ENCODE assay signal across 23 cellular contexts in genomic region chr10:58529077-58529728, GRCh38. TPM values are rescaled to one million over a fixed set of nuclear protein-coding genes. Genes with fewer than 3 reads are reported as not detected.
DNase-seq lines count a peak whose midpoint lies in the region; ATAC-seq, FAIRE-seq and TF ChIP-seq lines count a peak whose summit lies in the region.
"Had no signal": no experiment of that assay in that cellular context is flagged by ENCODE, and none has a peak within 500 bp of the region (broad histone marks: within the 10 kb centered on the region; RNA-seq: fewer than 3 reads in every experiment).

No MANE protein-coding gene starts in this region.

- peaks cover 27% of the 10 kb centered on the region for H3K9me3 Mint-ChIP-seq in Caco-2 (ENCODE audit: unreplicated experiment)

- H3F3A ChIP-seq in SK-N-SH (replicated peaks; ENCODE audit: insufficient read depth) = no peaks in the 10 kb centered on the region

- H3K9me3 ChIP-seq in Caco-2 (peaks cover 5% of the 10 kb centered on the region; the same call in 1 of the 2 replicates), SK-N-SH (no peaks in the 10 kb centered on the region), keratinocyte (ENCODE audit: control insufficient read depth, low read depth, low read length) (no peaks in the 10 kb centered on the region), osteoblast (ENCODE audit: low read depth, low read length) (no peaks in the 10 kb centered on the region)
- H3K9me3 ChIP-seq: BE2C had no signal

- H3K79me2 ChIP-seq in SK-N-SH (ENCODE audit: insufficient read depth) (peaks cover 12% of the 10 kb centered on the region; the same call in 1 of the 2 replicates), keratinocyte (ENCODE audit: control insufficient read depth, insufficient read depth, low read length) (peaks cover 5% of the 10 kb centered on the region), osteoblast (ENCODE audit: insufficient read depth, low read length) (peaks cover 69% of the 10 kb centered on the region)

- H3K4me2 ChIP-seq in SK-N-SH (no peak overlapping the region), keratinocyte (ENCODE audit: control insufficient read depth, extremely low read depth, insufficient read depth, low read depth, low read length) (no peak overlapping the region), osteoblast (ENCODE audit: insufficient read depth, low read length) (peak overlapping the region; percentile 34)
- H3K4me2 ChIP-seq: A549; BLaER1 treated with 17β-estradiol and CSF1 and Interleukin-3, amounts not matched to agents 10 nM and 100 nM; GM23338 had no signal

- intact Hi-C loops in Caco-2 (cut with micrococcal nuclease; ENCODE audit: unreplicated experiment) = no loop called here

- TF ChIP-seq EP300 in SK-N-SH (IDR thresholded peaks at IDR 0.05; ENCODE audit: borderline replicate concordance in 1 of 2, low read depth in 1 of 2, low read length in 1 of 2) = peak in 1 of 2 experiments; percentile 59; a peak in 2 of 4 replicates

- TF ChIP-seq RAD21 in SK-N-SH (IDR thresholded peaks at IDR 0.05; ENCODE audit: low read length) = no peak; the same call in 1 of the 2 replicates

- no peaks in the 10 kb centered on the region for H3K27me3 Mint-ChIP-seq in Caco-2 (ENCODE audit: insufficient read depth, unreplicated experiment)

- H3K27ac ChIP-seq in SK-N-SH (ENCODE audit: low read depth in 2 of 2, low read length in 1 of 2) (peak overlapping the region in 1 of 2 experiments; percentile 79; a peak in 2 of 4 replicates), keratinocyte (ENCODE audit: control insufficient read depth, insufficient read depth, low read length) (no peak overlapping the region), osteoblast (ENCODE audit: low read depth, low read length) (peak overlapping the region; percentile 4)
- H3K27ac ChIP-seq: BLaER1 treated with 17β-estradiol and CSF1 and Interleukin-3, amounts not matched to agents 10 nM and 100 nM had no signal

- no peaks in the 10 kb centered on the region for H4K20me1 ChIP-seq in SK-N-SH (ENCODE audit: insufficient read depth)
- no peaks in the 10 kb centered on the region for H4K20me1 ChIP-seq in keratinocyte (ENCODE audit: control insufficient read depth, extremely low read depth, insufficient read depth, low read length)
- H4K20me1 ChIP-seq in osteoblast (ENCODE audit: insufficient read depth, low read length) = peaks cover 14% of the 10 kb centered on the region
- H4K20me1 ChIP-seq: BLaER1 treated with 17β-estradiol and CSF1 and Interleukin-3, amounts not matched to agents 10 nM and 100 nM had no signal

- peak overlapping the region; percentile 3 for H3K27ac Mint-ChIP-seq in Caco-2 (ENCODE audit: unreplicated experiment)
- H3K27ac Mint-ChIP-seq: CD14-positive monocyte; CD4-positive, alpha-beta T cell; CD8-positive, alpha-beta memory T cell; GM23338; H9 had no signal

- FAIRE-seq in keratinocyte (lab: Jason Lieb, UNC) (peak; percentile 69), HTR-8/SVneo (lab: Jason Lieb, UNC) (no peak)
- FAIRE-seq: A549, G401.6, GM12892 had no signal

- H3K36me3 ChIP-seq in Caco-2 (ENCODE audit: control insufficient read depth, insufficient read depth, low read length) = no peaks in the 10 kb centered on the region; the same call in 1 of the 2 replicates
- peaks cover 0 to 3% of the 10 kb centered on the region in 2 experiments for H3K36me3 ChIP-seq in SK-N-SH (replicated peaks in 1 of 2; ENCODE audit: control insufficient read depth in 1 of 2, insufficient read depth in 2 of 2, low read length in 1 of 2)
- no peaks in the 10 kb centered on the region for H3K36me3 ChIP-seq in keratinocyte (ENCODE audit: control insufficient read depth in 2 of 2, extremely low read depth in 1 of 2, insufficient read depth in 2 of 2, low read length in 2 of 2)
- H3K36me3 ChIP-seq in osteoblast (ENCODE audit: insufficient read depth, low read length) = no peaks in the 10 kb centered on the region
- H3K36me3 ChIP-seq: BE2C; BLaER1 treated with 17β-estradiol and CSF1 and Interleukin-3, amounts not matched to agents 10 nM and 100 nM had no signal

- dilution Hi-C loops in keratinocyte (cut with MboI; ENCODE audit: extremely low pct_ligation_motif_present, low sequenced_read_pairs) = no loop called here

- H2AFZ ChIP-seq in SK-N-SH (ENCODE audit: low read depth) = no peak overlapping the region
- no peak overlapping the region for H2AFZ ChIP-seq in keratinocyte (ENCODE audit: control insufficient read depth, low read length)
- H2AFZ ChIP-seq in osteoblast (ENCODE audit: low read length) = no peak overlapping the region
- H2AFZ ChIP-seq: GM23338 had no signal

- H3K9ac ChIP-seq in SK-N-SH (no peak overlapping the region), keratinocyte (ENCODE audit: control insufficient read depth, extremely low read depth, insufficient read depth, low read length) (no peak overlapping the region)
- H3K9ac ChIP-seq: BLaER1 treated with 17β-estradiol and CSF1 and Interleukin-3, amounts not matched to agents 10 nM and 100 nM had no signal

- H3K9me1 ChIP-seq in keratinocyte (ENCODE audit: control insufficient read depth, extremely low read depth, insufficient read depth, low read length) = no peaks in the 10 kb centered on the region

- H3K4me1 ChIP-seq in Caco-2 = peaks cover 8% of the 10 kb centered on the region; the same call in 1 of the 2 replicates
- peaks cover 0 to 16% of the 10 kb centered on the region in 2 experiments; a peak in 2 of 4 replicates for H3K4me1 ChIP-seq in SK-N-SH (ENCODE audit: control insufficient read depth in 1 of 2, insufficient read depth in 2 of 2, low read depth in 1 of 2, low read length in 1 of 2)
- no peaks in the 10 kb centered on the region for H3K4me1 ChIP-seq in keratinocyte (ENCODE audit: control insufficient read depth, extremely low read depth, insufficient read depth, low read length)
- peaks cover 18% of the 10 kb centered on the region for H3K4me1 ChIP-seq in osteoblast (ENCODE audit: insufficient read depth, low read length)
- H3K4me1 ChIP-seq: A549; BLaER1 treated with 17β-estradiol and CSF1 and Interleukin-3, amounts not matched to agents 10 nM and 100 nM had no signal

- H3K36me3 Mint-ChIP-seq in Caco-2 (ENCODE audit: insufficient read depth, unreplicated experiment) = peaks cover 50% of the 10 kb centered on the region
- H3K36me3 Mint-ChIP-seq: CD14-positive monocyte; CD8-positive, alpha-beta memory T cell had no signal

- BruUV-seq in Caco-2 (replicated peaks; lab: Mats Ljungman, UMichigan) = no TSS peak

- peaks cover 28% of the 10 kb centered on the region for H3K4me1 Mint-ChIP-seq in Caco-2 (ENCODE audit: low read depth, unreplicated experiment)
- H3K4me1 Mint-ChIP-seq: CD8-positive, alpha-beta memory T cell; GM23338; H9 had no signal

- no peaks in the 10 kb centered on the region; the same call in 1 of the 2 replicates for H3K9me2 ChIP-seq in SK-N-SH

- TF ChIP-seq CTCF in Caco-2 (IDR thresholded peaks at IDR 0.05; ENCODE audit: insufficient read depth in 1 of 2, low read depth in 1 of 2, low read length in 1 of 2, severe bottlenecking in 1 of 2, unreplicated experiment in 1 of 2) (no peak), SK-N-SH (IDR thresholded peaks at IDR 0.05) (no peak), keratinocyte (optimal IDR thresholded peaks at IDR 0.05 in 1 of 3, IDR thresholded peaks at IDR 0.05 in 1 of 3, conservative IDR thresholded peaks at IDR 0.05 in 1 of 3; ENCODE audit: extremely low read depth in 1 of 3, insufficient read depth in 2 of 3, low read length in 3 of 3) (no peak), osteoblast (IDR thresholded peaks at IDR 0.05; ENCODE audit: extremely low read depth, low read depth, low read length) (no peak)

- H3K4me3 Mint-ChIP-seq in Caco-2 (ENCODE audit: unreplicated experiment) = no peak overlapping the region
- H3K4me3 Mint-ChIP-seq: CD14-positive monocyte; CD4-positive, alpha-beta T cell; CD8-positive, alpha-beta memory T cell; GM23338; H9 had no signal

- DNase-seq in Caco-2 = no peak
- DNase-seq in SK-N-SH = no peak
- no peak for DNase-seq in keratinocyte (ENCODE audit: low read depth, low spot score)
- DNase-seq in osteoblast (ENCODE audit: insufficient read length, low spot score, missing footprints) = no peak
- DNase-seq in HTR-8/SVneo (ENCODE audit: insufficient read length, low spot score) = no peak
- no peak for DNase-seq in NCI-H2171 (lab: John Stamatoyannopoulos, UW)
- DNase-seq: 8988T; ACHN; AML-193; BE2C; CD4-positive, alpha-beta T cell; CD8-positive, alpha-beta memory T cell; DMS153; DND-41; H9 had no signal

- no peak for ATAC-seq in GM18867 (IDR thresholded peaks at IDR 0.05; ENCODE audit: unreplicated experiment)
- ATAC-seq: A549, GM23338, HCT116 had no signal

- CTCF ChIA-PET in Caco-2 (lab: Charles Lee) (interaction anchor here (0.5 to 1.6 kb wide), 3 partner anchors 16 to 115 kb away, joined by 3 to 9 read pairs (median 4); no protein-coding TSS in a partner anchor), SK-N-SH (lab: Yijun Ruan, JAX) (interaction anchor here (0.6 to 6.9 kb wide), 10 partner anchors 9 to 1680 kb away, joined by 3 to 73 read pairs (median 5); no protein-coding TSS in a partner anchor)

- H3K27me3 ChIP-seq in Caco-2 (replicated peaks; ENCODE audit: control insufficient read depth, insufficient read depth, low read length) = no peaks in the 10 kb centered on the region
- H3K27me3 ChIP-seq in SK-N-SH (ENCODE audit: insufficient read depth) = no peaks in the 10 kb centered on the region
- H3K27me3 ChIP-seq in keratinocyte (ENCODE audit: control insufficient read depth, extremely low read depth, insufficient read depth, low read length) = no peaks in the 10 kb centered on the region
- H3K27me3 ChIP-seq in osteoblast (ENCODE audit: insufficient read depth, low read length) = no peaks in the 10 kb centered on the region
- H3K27me3 ChIP-seq: BE2C; BLaER1 treated with 17β-estradiol and CSF1 and Interleukin-3, amounts not matched to agents 10 nM and 100 nM had no signal

- no peak overlapping the region for H3K4me3 ChIP-seq in Caco-2 (ENCODE audit: low read depth, low read length)
- no peak overlapping the region for H3K4me3 ChIP-seq in SK-N-SH (ENCODE audit: low read depth in 2 of 2, low read length in 1 of 2)
- H3K4me3 ChIP-seq in keratinocyte (ENCODE audit: control insufficient read depth in 2 of 3, extremely low read depth in 1 of 3, insufficient read depth in 2 of 3, low read depth in 1 of 3, low read length in 3 of 3) = no peak overlapping the region
- H3K4me3 ChIP-seq in osteoblast (ENCODE audit: insufficient read depth, low read length) = no peak overlapping the region
- H3K4me3 ChIP-seq: A549; BLaER1 treated with 17β-estradiol and CSF1 and Interleukin-3, amounts not matched to agents 10 nM and 100 nM; GM23338 had no signal

- POLR2A ChIA-PET in Caco-2 (lab: Charles Lee) (interaction anchor here (0.8 kb wide), 1 partner anchor 115 kb away, joined by 3 read pairs; no protein-coding TSS in a partner anchor), SK-N-SH (lab: Yijun Ruan, JAX) (no interaction called here)

- WGBS in SK-N-SH (ENCODE audit: low lambda C conversion rate) = 64% methylated on average over 3 of the region's 3 CpGs

RNA-seq across cellular contexts. Expression of gene BICC1, which starts 16.5 kb away (rescaled TPM):
- total RNA-seq in Caco-2 (2022) = 118 and 122 TPM in 2 replicates
- 1.5 and 2.2 TPM in 2 replicates for polyA plus RNA-seq in SK-N-SH (2012; rRNA removed)
- 1.7 and 1.8 TPM in 2 replicates for polyA plus RNA-seq in SK-N-SH (2012; cell fraction: cytosol; rRNA removed)
- polyA plus RNA-seq in SK-N-SH (2012; cell fraction: nucleus; rRNA removed) = 1.5 and 3.0 TPM in 2 replicates
- polyA plus RNA-seq in keratinocyte = 3.1 to 4.2 TPM (median 3.8 TPM) in 3 replicates
- polyA plus RNA-seq in keratinocyte (2011; ENCODE audit: low read depth) = 1.0 TPM
- 3.5 and 4.4 TPM in 2 replicates for polyA plus RNA-seq in keratinocyte (2011; cell fraction: cytosol; rRNA removed)
- polyA plus RNA-seq in keratinocyte (2011; cell fraction: nucleus; rRNA removed) = 7.9 TPM in 2 replicates
- polyA plus RNA-seq in keratinocyte (2012; ENCODE audit: low replicate concordance) = 1.6 and 5.8 TPM in 2 replicates
- 14.7 to 27.4 TPM (median 19.1 TPM) in 3 replicates for polyA minus RNA-seq in keratinocyte
- 10.2 TPM for polyA minus RNA-seq in keratinocyte (2011; cell fraction: cytosol; rRNA and poly(A)+ RNA removed)
- 16.2 and 37.1 TPM in 2 replicates for polyA minus RNA-seq in keratinocyte (2011; cell fraction: nucleus; rRNA and poly(A)+ RNA removed)
- 210 and 254 TPM in 2 replicates for total RNA-seq in osteoblast
- total RNA-seq: CD4-positive, alpha-beta T cell; CD8-positive, alpha-beta memory T cell had no signal
- polyA plus RNA-seq: CD8-positive, alpha-beta memory T cell had no signal
